9 cellular contexts compared by ENCODE assay signal in the genomic region with DNA sequence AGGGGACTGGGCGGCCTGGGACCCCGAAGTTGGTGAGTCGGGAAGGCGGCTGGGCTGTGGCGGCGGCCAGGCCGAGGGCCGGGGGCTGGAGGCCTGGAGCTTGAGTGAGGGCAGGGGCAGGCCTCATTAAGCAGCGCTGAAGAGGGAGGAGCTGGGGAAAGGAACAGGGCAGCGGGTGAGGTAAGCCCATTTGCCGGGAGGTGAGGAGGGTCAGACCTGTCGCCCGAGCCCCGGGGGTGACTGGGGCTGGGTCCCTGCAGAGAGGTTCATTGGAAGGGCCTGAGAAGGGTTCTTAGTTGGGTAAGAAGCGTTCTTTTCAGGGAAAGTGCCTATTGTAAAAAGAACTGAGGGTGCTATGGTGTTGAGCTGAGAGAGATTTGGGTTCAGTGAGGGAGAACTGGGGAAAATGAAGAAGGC. TPM values are rescaled to one million over a fixed set of nuclear protein-coding genes. Genes with fewer than 3 reads are reported as not detected.
DNase-seq lines count a peak whose midpoint lies in the region; ATAC-seq and TF ChIP-seq lines count a peak whose summit lies in the region.
"Had no signal": no experiment of that assay in that cellular context is flagged by ENCODE, and none has a peak within 500 bp of the region (broad histone marks: within the 10 kb centered on the region; RNA-seq: fewer than 3 reads in every experiment).

No MANE protein-coding gene starts in this region.

- H3K4me3 ChIP-seq in HEK293 (ENCODE audit: low read depth, low read length) (peak overlapping the region; percentile 87), NB4 (ENCODE audit: low read depth, low read length) (peak overlapping the region; percentile 96), left ventricle myocardium inferior (peak overlapping the region; percentile 99)

- no peaks in the 10 kb centered on the region for H3K27me3 ChIP-seq in left ventricle myocardium inferior (ENCODE audit: low read depth)

- H3K9me3 ChIP-seq in HEK293 (ENCODE audit: control insufficient read depth, insufficient read depth, low read depth, low read length) (no peaks in the 10 kb centered on the region), left ventricle myocardium inferior (replicated peaks) (no peaks in the 10 kb centered on the region)

- intact Hi-C loops in left ventricle myocardium inferior (cut with micrococcal nuclease) (no loop called here), sciatic nerve (cut with DNase I) (no loop called here)

- H3K4me1 ChIP-seq in HEK293 (ENCODE audit: control insufficient read depth, insufficient read depth, low read length) (peaks cover 4% of the 10 kb centered on the region; the same call in 1 of the 2 replicates), left ventricle myocardium inferior (peaks cover 57% of the 10 kb centered on the region)

- H3K27ac ChIP-seq in HEK293 (ENCODE audit: extremely low read depth, low read depth, low read length) = peak overlapping the region; percentile 83
- H3K27ac ChIP-seq in left ventricle myocardium inferior (replicated peaks) = peak overlapping the region; percentile 99

- peak; percentile 12 to 21 for ATAC-seq in activated naive CD4-positive, alpha-beta T cell treated with anti-CD3 and anti-CD28 coated beads, Interleukin-2, amount 50 U/mL, for 72 hours
- peak; percentile 33 for ATAC-seq in sciatic nerve

- DNase-seq in NCI-H2196 (lab: John Stamatoyannopoulos, UW; ENCODE audit: unreplicated experiment) = peak; percentile 36
- DNase-seq in NCI-H2196 treated with DMSO at 0.1 percent for 48 hours (lab: John Stamatoyannopoulos, UW; ENCODE audit: unreplicated experiment) = no peak
- DNase-seq in NB4 (ENCODE audit: low read depth) = peak; percentile 72
- peak in 1 of 2 donors; percentile 42 for DNase-seq in activated naive CD4-positive, alpha-beta T cell treated with anti-CD3 and anti-CD28 coated beads, Interleukin-2, amount 50 U/mL, for 72 hours (ENCODE audit: low spot score in 2 of 2)
- DNase-seq in left ventricle myocardium inferior = no peak
- no peak for DNase-seq in sciatic nerve (ENCODE audit: low spot score)
- DNase-seq in activated effector memory CD4-positive, alpha-beta T cell treated with Interleukin-2 at 50 U/mL for 16 hours = no peak

- POLR2A ChIA-PET in HEK293 (lab: Yijun Ruan, JAX) = interaction anchor here (0.7 to 2.6 kb wide), 33 partner anchors 11 to 751 kb away, joined by 3 to 66 read pairs (median 8); partner anchors contain the start of genes CD63, DNAJC14, NACA and ORMDL2

- CTCF ChIA-PET in HEK293 (lab: Yijun Ruan, JAX) = interaction anchor here (0.5 to 3.0 kb wide), 13 partner anchors 17 to 601 kb away, joined by 3 to 30 read pairs (median 5); partner anchors contain the start of gene SUOX

- no peak for TF ChIP-seq CTCF in HEK293 (tag by site-specific recombination; IDR thresholded peaks at IDR 0.05)
- no peak for TF ChIP-seq CTCF in NB4 (IDR thresholded peaks at IDR 0.05; ENCODE audit: low read depth, low read length)
- TF ChIP-seq CTCF in left ventricle myocardium inferior (IDR thresholded peaks at IDR 0.05; ENCODE audit: borderline replicate concordance) = no peak

- H3K36me3 Mint-ChIP-seq in activated naive CD4-positive, alpha-beta T cell treated with anti-CD3 and anti-CD28 coated beads, Interleukin-2, amount 50 U/mL, for 72 hours = peaks cover 0 to 9% of the 10 kb centered on the region in 2 donors

- H3K36me3 ChIP-seq in HEK293 (ENCODE audit: control insufficient read depth in 2 of 2, insufficient read depth in 1 of 2, low read length in 2 of 2) = peaks cover 11 to 63% of the 10 kb centered on the region in 2 experiments; a peak in 2 of 3 replicates
- peaks cover 3% of the 10 kb centered on the region for H3K36me3 ChIP-seq in left ventricle myocardium inferior

- TF ChIP-seq POLR2A in NB4 (IDR thresholded peaks at IDR 0.05; ENCODE audit: extremely low read depth, insufficient read length) = no peak

- no peaks in the 10 kb centered on the region for H3K9me3 Mint-ChIP-seq in activated naive CD4-positive, alpha-beta T cell treated with anti-CD3 and anti-CD28 coated beads, Interleukin-2, amount 50 U/mL, for 72 hours
- H3K9me3 Mint-ChIP-seq: brain had no signal

- H3K27ac Mint-ChIP-seq in activated naive CD4-positive, alpha-beta T cell treated with anti-CD3 and anti-CD28 coated beads, Interleukin-2, amount 50 U/mL, for 72 hours = no peak overlapping the region
- H3K27ac Mint-ChIP-seq: brain had no signal

TF ChIP-seq in HEK293, 187 proteins besides CTCF, POLR2A, EP300 and RAD21 (continues in another document):
- TF ChIP-seq, protein P1, sequence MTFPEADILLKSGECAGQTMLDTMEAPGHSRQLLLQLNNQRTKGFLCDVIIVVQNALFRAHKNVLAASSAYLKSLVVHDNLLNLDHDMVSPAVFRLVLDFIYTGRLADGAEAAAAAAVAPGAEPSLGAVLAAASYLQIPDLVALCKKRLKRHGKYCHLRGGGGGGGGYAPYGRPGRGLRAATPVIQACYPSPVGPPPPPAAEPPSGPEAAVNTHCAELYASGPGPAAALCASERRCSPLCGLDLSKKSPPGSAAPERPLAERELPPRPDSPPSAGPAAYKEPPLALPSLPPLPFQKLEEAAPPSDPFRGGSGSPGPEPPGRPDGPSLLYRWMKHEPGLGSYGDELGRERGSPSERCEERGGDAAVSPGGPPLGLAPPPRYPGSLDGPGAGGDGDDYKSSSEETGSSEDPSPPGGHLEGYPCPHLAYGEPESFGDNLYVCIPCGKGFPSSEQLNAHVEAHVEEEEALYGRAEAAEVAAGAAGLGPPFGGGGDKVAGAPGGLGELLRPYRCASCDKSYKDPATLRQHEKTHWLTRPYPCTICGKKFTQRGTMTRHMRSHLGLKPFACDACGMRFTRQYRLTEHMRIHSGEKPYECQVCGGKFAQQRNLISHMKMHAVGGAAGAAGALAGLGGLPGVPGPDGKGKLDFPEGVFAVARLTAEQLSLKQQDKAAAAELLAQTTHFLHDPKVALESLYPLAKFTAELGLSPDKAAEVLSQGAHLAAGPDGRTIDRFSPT (tag by site-specific recombination; IDR thresholded peaks at IDR 0.05) = peak; percentile 59; the same call in 1 of the 2 replicates
- TF ChIP-seq ZNF324 (tag by site-specific recombination; IDR thresholded peaks at IDR 0.05) = no peak
- TF ChIP-seq ZNF776 (tag by site-specific recombination; IDR thresholded peaks at IDR 0.05; ENCODE audit: borderline replicate concordance) = no peak
- TF ChIP-seq OVOL3 (tag by site-specific recombination; IDR thresholded peaks at IDR 0.05) = no peak
- TF ChIP-seq, protein P2, sequence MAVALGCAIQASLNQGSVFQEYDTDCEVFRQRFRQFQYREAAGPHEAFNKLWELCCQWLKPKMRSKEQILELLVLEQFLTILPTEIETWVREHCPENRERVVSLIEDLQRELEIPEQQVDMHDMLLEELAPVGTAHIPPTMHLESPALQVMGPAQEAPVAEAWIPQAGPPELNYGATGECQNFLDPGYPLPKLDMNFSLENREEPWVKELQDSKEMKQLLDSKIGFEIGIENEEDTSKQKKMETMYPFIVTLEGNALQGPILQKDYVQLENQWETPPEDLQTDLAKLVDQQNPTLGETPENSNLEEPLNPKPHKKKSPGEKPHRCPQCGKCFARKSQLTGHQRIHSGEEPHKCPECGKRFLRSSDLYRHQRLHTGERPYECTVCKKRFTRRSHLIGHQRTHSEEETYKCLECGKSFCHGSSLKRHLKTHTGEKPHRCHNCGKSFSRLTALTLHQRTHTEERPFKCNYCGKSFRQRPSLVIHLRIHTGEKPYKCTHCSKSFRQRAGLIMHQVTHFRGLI (tag by site-specific recombination; IDR thresholded peaks at IDR 0.05) = 0 out of 2 replicates have a peak, but pooled peaks have one; percentile 23
- TF ChIP-seq ZNF202 (tag by site-specific recombination; IDR thresholded peaks at IDR 0.05; ENCODE audit: borderline replicate concordance) = no peak
- TF ChIP-seq ZNF571 (tag by site-specific recombination; IDR thresholded peaks at IDR 0.05) = no peak
- TF ChIP-seq, protein P3, sequence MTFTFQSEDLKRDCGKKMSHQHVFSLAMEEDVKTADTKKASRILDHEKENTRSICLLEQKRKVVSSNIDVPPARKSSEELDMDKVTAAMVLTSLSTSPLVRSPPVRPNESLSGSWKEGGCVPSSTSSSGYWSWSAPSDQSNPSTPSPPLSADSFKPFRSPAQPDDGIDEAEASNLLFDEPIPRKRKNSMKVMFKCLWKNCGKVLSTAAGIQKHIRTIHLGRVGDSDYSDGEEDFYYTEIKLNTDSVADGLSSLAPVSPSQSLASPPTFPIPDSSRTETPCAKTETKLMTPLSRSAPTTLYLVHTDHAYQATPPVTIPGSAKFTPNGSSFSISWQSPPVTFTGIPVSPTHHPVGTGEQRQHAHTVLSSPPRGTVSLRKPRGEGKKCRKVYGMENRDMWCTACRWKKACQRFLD (tag by site-specific recombination; IDR thresholded peaks at IDR 0.05) = no peak
- TF ChIP-seq GLI4 (tag by site-specific recombination; IDR thresholded peaks at IDR 0.05) = 0 out of 2 replicates have a peak, but pooled peaks have one; percentile 79
- no peak for TF ChIP-seq ZNF23 (tag by site-specific recombination; IDR thresholded peaks at IDR 0.05; ENCODE audit: borderline replicate concordance)
- TF ChIP-seq ZIC2 (tag by site-specific recombination; IDR thresholded peaks at IDR 0.05) = no peak

RNA-seq across cellular contexts. Expression of gene RAB5B, which starts 0.4 kb away (rescaled TPM):
- total RNA-seq in activated naive CD4-positive, alpha-beta T cell treated with anti-CD3 and anti-CD28 coated beads, Interleukin-2, amount 50 U/mL, for 72 hours = 10 to 100 TPM; 43.1 to 51.8 TPM
- total RNA-seq in left ventricle myocardium inferior (111 TPM), sciatic nerve (143 TPM)

RNA-seq across cellular contexts. Expression of gene CDK2, which starts 7.7 kb away (rescaled TPM):
- 100 to 1,000 TPM; 116 to 144 TPM for total RNA-seq in activated naive CD4-positive, alpha-beta T cell treated with anti-CD3 and anti-CD28 coated beads, Interleukin-2, amount 50 U/mL, for 72 hours
- total RNA-seq in left ventricle myocardium inferior (7.3 TPM), sciatic nerve (14.4 TPM)

RNA-seq across cellular contexts. Expression of gene PMEL, which starts 8.5 kb away (rescaled TPM):
- total RNA-seq in activated naive CD4-positive, alpha-beta T cell treated with anti-CD3 and anti-CD28 coated beads, Interleukin-2, amount 50 U/mL, for 72 hours = 1 to 10 TPM; 1.2 to 5.6 TPM
- total RNA-seq in left ventricle myocardium inferior (0.16 TPM), sciatic nerve (0.49 TPM)

RNA-seq across cellular contexts. Expression of gene SUOX, which starts 22.8 kb away (rescaled TPM):
- total RNA-seq in activated naive CD4-positive, alpha-beta T cell treated with anti-CD3 and anti-CD28 coated beads, Interleukin-2, amount 50 U/mL, for 72 hours = 10 to 100 TPM in 1 of 2 donors, 1 to 10 TPM in 1; 5.7 to 15.5 TPM
- 36.0 TPM for total RNA-seq in left ventricle myocardium inferior
- 20.3 TPM for total RNA-seq in sciatic nerve

RNA-seq across cellular contexts. Expression of gene DGKA, which starts 43.4 kb away (rescaled TPM):
- 100 to 1,000 TPM; 386 to 441 TPM for total RNA-seq in activated naive CD4-positive, alpha-beta T cell treated with anti-CD3 and anti-CD28 coated beads, Interleukin-2, amount 50 U/mL, for 72 hours
- total RNA-seq in left ventricle myocardium inferior (6.5 TPM), sciatic nerve (31.8 TPM)

Comparison
In these comparisons a context has a peak if more than half of its experiments do, and no peak if none do; other contexts are left out.
1. DNase-seq: peak in NCI-H2196 (single experiment) and NB4 (single experiment); none in NCI-H2196 treated with DMSO at 0.1 percent for 48 hours (single experiment), left ventricle myocardium inferior (single experiment), sciatic nerve (single experiment) and activated effector memory CD4-positive, alpha-beta T cell treated with Interleukin-2 at 50 U/mL for 16 hours (single experiment).
2. Peak in every context shown above with its lines, with median percentiles within 50 percentile points of each other: H3K4me3 ChIP-seq.